23 cellular contexts compared by ENCODE assay signal in genomic region chr4:102272318-102272717, GRCh38.
"Had no signal": no experiment of that assay in that cellular context is flagged by ENCODE, and none has a peak within 500 bp of the region (broad histone marks: within the 10 kb centered on the region; RNA-seq: fewer than 3 reads in every experiment).

No MANE protein-coding gene starts in this region.

- H3K27me3 ChIP-seq: colonic mucosa, dorsolateral prefrontal cortex, esophagus muscularis mucosa, esophagus squamous epithelium, foreskin keratinocyte, gastrocnemius medialis, gastroesophageal sphincter, heart left ventricle, heart right ventricle had no signal

- H3K27ac ChIP-seq: colonic mucosa, coronary artery, dorsolateral prefrontal cortex, epithelial cell of prostate, esophagus muscularis mucosa, esophagus squamous epithelium, foreskin keratinocyte, gastrocnemius medialis, gastroesophageal sphincter, heart left ventricle, heart right ventricle had no signal

- H3K36me3 ChIP-seq: colonic mucosa, esophagus squamous epithelium, gastrocnemius medialis, gastroesophageal sphincter had no signal

- ATAC-seq: effector memory CD8-positive, alpha-beta T cell; esophagus mucosa; foreskin keratinocyte; gastrocnemius medialis; gastroesophageal sphincter; heart left ventricle; heart right ventricle had no signal

- H3K9me3 ChIP-seq: colonic mucosa, esophagus squamous epithelium, gastrocnemius medialis had no signal

- H3K4me3 ChIP-seq: colonic mucosa, coronary artery, dorsolateral prefrontal cortex, esophagus muscularis mucosa, esophagus squamous epithelium, gastrocnemius medialis, gastroesophageal sphincter, heart left ventricle, heart right ventricle had no signal

- H3K4me1 ChIP-seq: colonic mucosa, esophagus muscularis mucosa, esophagus squamous epithelium, foreskin keratinocyte, gastrocnemius medialis, gastroesophageal sphincter, heart left ventricle, heart right ventricle had no signal

- DNase-seq: colonic mucosa; cortex of kidney; dermis blood vessel endothelial cell; dorsolateral prefrontal cortex; effector CD4-positive, alpha-beta T cell; effector CD8-positive, alpha-beta T cell; effector memory CD4-positive, alpha-beta T cell; effector memory CD8-positive, alpha-beta T cell; endodermal cell; esophagus squamous epithelium; foreskin fibroblast; foreskin keratinocyte; foreskin melanocyte; gastrocnemius medialis; glutamatergic neuron; head of caudate nucleus; heart left ventricle; heart right ventricle had no signal
